Comparison of ENCODE assay signal across 9 cellular contexts in the genomic region with DNA sequence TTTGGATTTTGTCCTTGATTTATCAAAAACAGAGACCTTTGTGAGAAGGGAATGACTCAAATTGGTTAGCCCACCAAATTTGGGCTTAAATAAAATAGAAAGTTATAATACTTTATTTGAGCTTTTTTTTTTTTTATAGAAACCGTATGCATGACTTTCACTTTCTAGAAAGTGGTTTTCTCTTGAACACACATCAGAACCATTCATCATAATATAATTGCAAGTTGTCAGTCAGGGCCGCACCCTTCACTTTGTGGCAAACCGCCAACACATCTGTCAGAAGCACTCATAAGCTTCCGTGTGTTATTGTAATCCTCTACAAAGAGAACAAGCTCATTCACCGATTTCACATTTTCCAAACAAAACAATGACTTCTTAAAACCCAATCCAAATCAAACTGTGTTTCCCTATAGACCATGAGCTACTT.
DNase-seq lines count a peak whose midpoint lies in the region; ATAC-seq and TF ChIP-seq lines count a peak whose summit lies in the region.
"Had no signal": no experiment of that assay in that cellular context is flagged by ENCODE, and none has a peak within 500 bp of the region (broad histone marks: within the 10 kb centered on the region; RNA-seq: fewer than 3 reads in every experiment).

No MANE protein-coding gene starts in this region.

- in situ Hi-C loops in mammary epithelial cell (cut with MboI; ENCODE audit: low sequenced_read_pairs in 2 of 2): no loop called here
- in situ Hi-C loops in brain microvascular endothelial cell (cut with HindIII; ENCODE audit: low pct_ligation_motif_present, low sequenced_read_pairs): no loop called here

- H3K4me1 ChIP-seq in mammary epithelial cell (ENCODE audit: insufficient read depth, low read length) (no peaks in the 10 kb centered on the region), psoas muscle (peaks cover 20% of the 10 kb centered on the region)

- no peaks in the 10 kb centered on the region for H3K27me3 ChIP-seq in mammary epithelial cell (ENCODE audit: insufficient read depth, low read length)
- H3K27me3 ChIP-seq in psoas muscle (ENCODE audit: insufficient read depth in 3 of 3, low read length in 2 of 3): no peaks in the 10 kb centered on the region
- H3K27me3 ChIP-seq in brain microvascular endothelial cell (replicated peaks): no peaks in the 10 kb centered on the region

- dilution Hi-C loops in mammary epithelial cell (cut with HindIII; ENCODE audit: low sequenced_read_pairs): no loop called here

- BruUV-seq in mammary epithelial cell (replicated peaks; lab: Mats Ljungman, UMichigan): no TSS peak

- TF ChIP-seq CTCF in mammary epithelial cell (conservative IDR thresholded peaks at IDR 0.05 in 1 of 2, IDR thresholded peaks at IDR 0.05 in 1 of 2; ENCODE audit: extremely low read depth in 1 of 2, insufficient read depth in 1 of 2, low read depth in 1 of 2, low read length in 2 of 2) (no peak), psoas muscle (IDR thresholded peaks at IDR 0.05) (no peak), brain microvascular endothelial cell (IDR thresholded peaks at IDR 0.05; ENCODE audit: low read depth, low read length, missing control alignments) (no peak)

- ATAC-seq in psoas muscle: peak in 2 of 4 donors; percentile 71 to 84

- H3K4me3 ChIP-seq in mammary epithelial cell (replicated peaks in 1 of 3; ENCODE audit: insufficient read depth in 1 of 3, low read depth in 2 of 3, low read length in 3 of 3) (no peak overlapping the region), psoas muscle (no peak overlapping the region), brain microvascular endothelial cell (ENCODE audit: low read depth, low read length) (no peak overlapping the region)

- H3K4me2 ChIP-seq in mammary epithelial cell (ENCODE audit: insufficient read depth, low read depth, low read length): peak overlapping the region; percentile 54

- no peaks in the 10 kb centered on the region for H3K36me3 ChIP-seq in mammary epithelial cell (ENCODE audit: insufficient read depth, low read length)
- no peaks in the 10 kb centered on the region for H3K36me3 ChIP-seq in psoas muscle (ENCODE audit: insufficient read depth in 1 of 2, low read depth in 1 of 2)
- no peaks in the 10 kb centered on the region for H3K36me3 ChIP-seq in brain microvascular endothelial cell (replicated peaks)

- intact Hi-C loops in mammary epithelial cell (cut with micrococcal nuclease) (no loop called here), psoas muscle (cut with DNase I) (no loop called here)

- H3K9me3 ChIP-seq in mammary epithelial cell (replicated peaks; ENCODE audit: insufficient read depth, low read length) (no peaks in the 10 kb centered on the region), psoas muscle (no peaks in the 10 kb centered on the region)

- no peaks in the 10 kb centered on the region for H4K20me1 ChIP-seq in mammary epithelial cell (ENCODE audit: insufficient read depth, low read length)

- no peaks in the 10 kb centered on the region for H3K79me2 ChIP-seq in mammary epithelial cell (ENCODE audit: insufficient read depth, low read length)

- 16% methylated on average over 5 of the region's 5 CpGs for WGBS in mammary epithelial cell (ENCODE audit: low coverage, missing lambda C conversion rate)
- WGBS in psoas muscle, 3 donors: 27 to 29% (median 28%) methylated on average over 5 of the region's 5 CpGs

- H3K27ac ChIP-seq in mammary epithelial cell (ENCODE audit: insufficient read depth, low read depth, low read length) (no peak overlapping the region), psoas muscle (peak overlapping the region; percentile 3), brain microvascular endothelial cell (no peak overlapping the region)

- H3K9ac ChIP-seq in mammary epithelial cell (ENCODE audit: insufficient read depth, low read length): no peak overlapping the region

- no peak overlapping the region for H2AFZ ChIP-seq in mammary epithelial cell (ENCODE audit: low read depth, low read length)

- DNase-seq in NOMO-1 (lab: John Stamatoyannopoulos, UW; ENCODE audit: unreplicated experiment in 2 of 2): peak; percentile 2 to 21
- no peak for DNase-seq in NOMO-1 treated with dmso at 0.1 percent for 144 hours (lab: John Stamatoyannopoulos, UW; ENCODE audit: unreplicated experiment)
- DNase-seq in NCI-H2107 (lab: John Stamatoyannopoulos, UW): peak; percentile 73
- DNase-seq in mammary epithelial cell: peak; percentile 84
- DNase-seq in psoas muscle: peak; percentile 14 to 58
- DNase-seq in epidermal melanocyte (ENCODE audit: insufficient read length, low spot score): no peak
- DNase-seq in brain microvascular endothelial cell: no peak
- no peak for DNase-seq in stimulated activated naive CD4-positive, alpha-beta T cell (lab: John Stamatoyannopoulos, UW)
- DNase-seq: activated naive CD4-positive, alpha-beta T cell treated with Interleukin-2 at 50 U/mL for 16 hours had no signal

- CTCF ChIA-PET in mammary epithelial cell (lab: Charles Lee; ENCODE audit: low non-redundant PET): interaction anchor here (0.6 kb wide), 1 partner anchor 454 kb away, joined by 4 read pairs; no protein-coding TSS in a partner anchor

Comparison
In these comparisons a context has a peak if more than half of its experiments do, and no peak if none do; other contexts are left out.
1. DNase-seq: peak in NOMO-1 (2 of 2), NCI-H2107 (single experiment), mammary epithelial cell (single experiment) and psoas muscle (2 of 2); none in NOMO-1 treated with dmso at 0.1 percent for 144 hours (single experiment), epidermal melanocyte (single experiment), brain microvascular endothelial cell (single experiment) and stimulated activated naive CD4-positive, alpha-beta T cell (0 of 6).